ENCODE assay signal across 12 cellular contexts in genomic region chr11:128714881-128715280, GRCh38.
A peak's percentile ranks its signal among the peaks of the same experiment; 100 is the strongest.
DNase-seq lines count a peak whose midpoint lies in the region; ATAC-seq and TF ChIP-seq lines count a peak whose summit lies in the region.
"Had no signal": no experiment of that assay in that cellular context is flagged by ENCODE, and none has a peak within 500 bp of the region (broad histone marks: within the 10 kb centered on the region; RNA-seq: fewer than 3 reads in every experiment).

No MANE protein-coding gene starts in this region.

- TF ChIP-seq CTCF in AG04449 (IDR thresholded peaks at IDR 0.05; ENCODE audit: insufficient read depth, low read length, missing control alignments) (no peak), coronary artery (IDR thresholded peaks at IDR 0.05) (no peak)

- CTCF ChIA-PET in AG04449 (lab: Yijun Ruan, JAX): interaction anchor here (2.4 kb wide), 1 partner anchor 13 kb away, joined by 8 read pairs; no protein-coding TSS in a partner anchor

- H3K4me1 Mint-ChIP-seq in activated naive CD8-positive, alpha-beta T cell (ENCODE audit: low read depth): peaks cover 98% of the 10 kb centered on the region

- H3K36me3 Mint-ChIP-seq in activated naive CD8-positive, alpha-beta T cell: peaks cover 4% of the 10 kb centered on the region

- peak overlapping the region in 1 of 2 donors; percentile 19 for H3K27ac ChIP-seq in coronary artery

- DNase-seq in AG04449 (ENCODE audit: low read depth, low spot score) (peak; percentile 93), GM03348 (ENCODE audit: low spot score) (peak; percentile 84), kidney tubule cell (ENCODE audit: low spot score) (peak; percentile 13), iPS-NIHi11 (ENCODE audit: low spot score) (no peak), coronary artery (ENCODE audit: low spot score) (no peak), GM19238 (ENCODE audit: insufficient read length, low spot score) (no peak)
- DNase-seq: anterior cingulate cortex, Kasumi-1, left lung, SIG-M5 had no signal

- peak overlapping the region; percentile 99 for H3K27ac Mint-ChIP-seq in activated naive CD8-positive, alpha-beta T cell

- H3K4me3 ChIP-seq in AG04449 (ENCODE audit: low read depth, low read length): no peak overlapping the region
- H3K4me3 ChIP-seq in coronary artery: no peak overlapping the region
- H3K4me3 ChIP-seq: left lung had no signal

- no peak for ATAC-seq in HG02642 (IDR thresholded peaks at IDR 0.05; ENCODE audit: poor library complexity, unreplicated experiment)

- H3K9me3 Mint-ChIP-seq in activated naive CD8-positive, alpha-beta T cell (ENCODE audit: low read depth): no peaks in the 10 kb centered on the region

- H3K27me3 Mint-ChIP-seq in activated naive CD8-positive, alpha-beta T cell: no peaks in the 10 kb centered on the region

- POLR2A ChIA-PET in AG04449 (lab: Yijun Ruan, JAX): no interaction called here

- H3K4me3 Mint-ChIP-seq in activated naive CD8-positive, alpha-beta T cell: peak overlapping the region; percentile 14

Comparison
In these comparisons a context has a peak if more than half of its experiments do, and no peak if none do; other contexts are left out.
1. DNase-seq: peak in AG04449 (single experiment), GM03348 (single experiment) and kidney tubule cell (single experiment); none in iPS-NIHi11 (single experiment), coronary artery (single experiment) and GM19238 (single experiment).